ENCODE assay signal across 29 cellular contexts in the genomic region with DNA sequence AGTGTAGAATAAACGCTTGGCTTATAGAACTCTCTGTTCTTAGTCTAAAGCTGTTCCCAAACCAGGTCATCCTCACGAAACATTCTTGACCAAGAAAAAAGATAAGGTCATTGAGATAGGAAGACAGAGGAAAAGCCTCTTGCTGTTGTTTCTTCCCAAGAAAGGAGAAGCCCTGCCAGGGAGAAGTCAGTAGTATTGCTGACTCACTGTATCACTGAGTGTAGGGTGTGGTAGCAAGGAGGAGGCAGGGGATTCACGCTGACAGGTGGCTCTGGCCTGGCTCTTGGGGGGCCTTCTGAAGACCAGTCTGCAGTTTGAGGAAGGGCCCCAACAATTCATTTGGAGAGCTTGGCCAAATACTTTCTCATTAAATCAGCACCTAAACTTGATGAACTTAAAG.
DNase-seq lines count a peak whose midpoint lies in the region; ATAC-seq, FAIRE-seq and TF ChIP-seq lines count a peak whose summit lies in the region.
"Had no signal": no experiment of that assay in that cellular context is flagged by ENCODE, and none has a peak within 500 bp of the region (broad histone marks: within the 10 kb centered on the region; RNA-seq: fewer than 3 reads in every experiment).

No MANE protein-coding gene starts in this region.

- H3K4me2 ChIP-seq in GM23248 (ENCODE audit: unreplicated experiment) (no peak overlapping the region), K562 (ENCODE audit: insufficient read depth, low read length) (no peak overlapping the region)
- H3K4me2 ChIP-seq: hepatocyte had no signal

- 34 to 38% methylated on average over 3 of the region's 3 CpGs for WGBS in GM23248 (ENCODE audit: low coverage in 1 of 2, low lambda C conversion rate in 2 of 2, missing lambda C conversion rate in 2 of 2), 2 experiments
- 6% methylated on average over 3 of the region's 3 CpGs for WGBS in K562 (ENCODE audit: insufficient coverage, low coverage, missing lambda C conversion rate)
- WGBS in heart right ventricle, 2 donors: 30 to 74% methylated on average over 3 of the region's 3 CpGs

- no peak for TF ChIP-seq RAD21 in K562 (CRISPR knock-in tag; conservative IDR thresholded peaks at IDR 0.05 in 1 of 2, IDR thresholded peaks at IDR 0.05 in 1 of 2)

- no peaks in the 10 kb centered on the region for H3K27me3 ChIP-seq in GM23248 (replicated peaks; ENCODE audit: insufficient read depth)
- H3K27me3 ChIP-seq in K562 (ENCODE audit: control insufficient read depth in 2 of 2, insufficient read depth in 2 of 2, low read length in 2 of 2): no peaks in the 10 kb centered on the region
- no peaks in the 10 kb centered on the region for H3K27me3 ChIP-seq in foreskin keratinocyte
- H3K27me3 ChIP-seq in heart right ventricle: no peaks in the 10 kb centered on the region
- H3K27me3 ChIP-seq: adrenal gland, gastrocnemius medialis, hepatocyte, uterus had no signal

- TF ChIP-seq EP300 in K562 (IDR thresholded peaks at IDR 0.05; ENCODE audit: low read length): no peak

- H4K20me1 ChIP-seq in GM23248 (ENCODE audit: insufficient read depth): no peaks in the 10 kb centered on the region
- no peaks in the 10 kb centered on the region for H4K20me1 ChIP-seq in K562 (replicated peaks; ENCODE audit: control insufficient read depth, insufficient read depth, low read length)

- H3K36me3 ChIP-seq in GM23248 (ENCODE audit: low read depth) (no peaks in the 10 kb centered on the region), K562 (ENCODE audit: control insufficient read depth, insufficient read depth, low read length) (peaks cover 1% of the 10 kb centered on the region; the same call in 1 of the 3 replicates), heart right ventricle (peaks cover 0 to 42% (median 5%) of the 10 kb centered on the region in 9 donors)
- H3K36me3 ChIP-seq: uterus had no signal

- intact Hi-C loops in K562 (cut with micrococcal nuclease): no loop called here
- intact Hi-C loops in heart right ventricle (cut with DNase I): no loop called here

- H2AFZ ChIP-seq in GM23248 (no peak overlapping the region), K562 (ENCODE audit: low read depth, low read length) (no peak overlapping the region)
- H2AFZ ChIP-seq: hepatocyte had no signal

- DNase-seq in GM23248: peak; percentile 12
- DNase-seq in NCI-H460 (ENCODE audit: extremely low read depth, low read depth): peak; percentile 55
- peak in 3 of 4 experiments; percentile 51 to 65 (median 59) for DNase-seq in K562 (ENCODE audit: extremely low read depth in 1 of 4, low spot score in 3 of 4)
- DNase-seq in foreskin keratinocyte: no peak
- DNase-seq in H4 (ENCODE audit: low spot score): no peak
- DNase-seq in NCI-H69 (lab: John Stamatoyannopoulos, UW): no peak
- no peak for DNase-seq in SIG-M5 (lab: John Stamatoyannopoulos, UW)
- no peak for DNase-seq in heart right ventricle
- DNase-seq: activated CD4-positive, alpha-beta T cell treated with anti-CD3 and anti-CD28 coated beads for 4 hours; activated naive CD4-positive, alpha-beta T cell treated with Interleukin-2 at 50 U/mL for 16 hours; adrenal gland; C1 segment of cervical spinal cord; Caco-2; DND-41; effector CD4-positive, alpha-beta T cell; gastrocnemius medialis; mesenchymal stem cell; NCI-H1092; NCI-H187 treated with DMSO at 0.1 percent for 48 hours; NCI-H748 treated with DMSO at 0.1 percent for 48 hours; RPMI8226; stimulated activated naive B cell treated with anti-CD40 and anti-IgM and Interleukin-4, amounts not matched to agents 10 μg/mL and 1 μg/mL and 100 μg/mL, for 72 hours; T-helper 1 cell; uterus had no signal

- H3K27ac ChIP-seq in GM23248 (no peak overlapping the region), K562 (ENCODE audit: extremely low read depth, low read depth, low read length) (no peak overlapping the region), foreskin keratinocyte (no peak overlapping the region), heart right ventricle (no peak overlapping the region)
- H3K27ac ChIP-seq: adrenal gland, gastrocnemius medialis, hepatocyte, HL-60, uterus had no signal

- H3F3A ChIP-seq in GM23248 (ENCODE audit: insufficient read depth): no peaks in the 10 kb centered on the region

- CTCF ChIA-PET in K562 (lab: Yijun Ruan, JAX; ENCODE audit: low intra/inter-chr PET ratio): no interaction called here

- TF ChIP-seq CTCF in K562 (IDR thresholded peaks at IDR 0.05 in 2 of 3, conservative IDR thresholded peaks at IDR 0.05 in 1 of 3; ENCODE audit: insufficient read depth in 2 of 3, low read depth in 1 of 3, low read length in 3 of 3): no peak
- no peak for TF ChIP-seq CTCF in foreskin keratinocyte (conservative IDR thresholded peaks at IDR 0.05)
- TF ChIP-seq CTCF in heart right ventricle (IDR thresholded peaks at IDR 0.05): no peak

- ATAC-seq in K562 (peak; percentile 66), foreskin keratinocyte (peak; percentile 20), heart right ventricle (no peak)
- ATAC-seq: gastrocnemius medialis; HepG2; sciatic nerve; stimulated activated naive B cell treated with anti-CD40 and anti-IgM and Interleukin-4, amounts not matched to agents 10 μg/mL and 1 μg/mL and 100 μg/mL, for 72 hours had no signal

- TF ChIP-seq POLR2A in K562 (conservative IDR thresholded peaks at IDR 0.05): no peak

- H3K9me3 ChIP-seq in GM23248 (ENCODE audit: low read depth): no peaks in the 10 kb centered on the region
- H3K9me3 ChIP-seq in K562 (replicated peaks; ENCODE audit: control insufficient read depth, insufficient read depth, low read depth, low read length): no peaks in the 10 kb centered on the region
- no peaks in the 10 kb centered on the region for H3K9me3 ChIP-seq in heart right ventricle
- H3K9me3 ChIP-seq: adrenal gland, Caco-2, gastrocnemius medialis, uterus had no signal

- H3K4me1 ChIP-seq in GM23248 (ENCODE audit: insufficient read depth) (no peaks in the 10 kb centered on the region), K562 (replicated peaks in 1 of 2; ENCODE audit: control insufficient read depth in 2 of 2, insufficient read depth in 2 of 2, low read length in 2 of 2) (peaks cover 7 to 9% of the 10 kb centered on the region in 2 experiments; a peak in 3 of 5 replicates), foreskin keratinocyte (no peaks in the 10 kb centered on the region), heart right ventricle (peaks cover 0 to 6% (median 0%) of the 10 kb centered on the region in 9 donors)
- H3K4me1 ChIP-seq: adrenal gland, Caco-2, gastrocnemius medialis, uterus had no signal

- H3K9ac ChIP-seq in GM23248 (no peak overlapping the region), K562 (ENCODE audit: insufficient read depth in 1 of 2, low read depth in 2 of 2, low read length in 2 of 2) (no peak overlapping the region)

- no peaks in the 10 kb centered on the region for H3K9me1 ChIP-seq in K562 (ENCODE audit: control insufficient read depth, insufficient read depth, low read length)

- in situ Hi-C loops in GM23248 (cut with MboI) (no loop called here), K562 (cut with MboI) (no loop called here)

- H3K79me2 ChIP-seq in GM23248 (ENCODE audit: insufficient read depth) (no peaks in the 10 kb centered on the region), K562 (ENCODE audit: control insufficient read depth, insufficient read depth, low read length) (no peaks in the 10 kb centered on the region)
- H3K79me2 ChIP-seq: hepatocyte had no signal

- no TSS peak for BruUV-seq in K562 (replicated peaks; lab: Mats Ljungman, UMichigan)

- H3K4me3 ChIP-seq in GM23248: no peak overlapping the region
- H3K4me3 ChIP-seq in K562: no peak overlapping the region
- H3K4me3 ChIP-seq in heart right ventricle: no peak overlapping the region
- H3K4me3 ChIP-seq: adrenal gland, gastrocnemius medialis, hepatocyte, uterus had no signal

- POLR2A ChIA-PET in K562 (lab: Yijun Ruan, JAX): interaction anchor here (1.1 kb wide), 1 partner anchor 9 kb away, joined by 4 read pairs; no protein-coding TSS in a partner anchor

- no peak for FAIRE-seq in K562 (lab: Jason Lieb, UNC)
- FAIRE-seq: GM18507, HepG2 had no signal

- H3K9me2 ChIP-seq in GM23248 (ENCODE audit: insufficient read depth): no peaks in the 10 kb centered on the region; the same call in 1 of the 2 replicates

TF ChIP-seq in K562, 482 proteins besides CTCF, POLR2A, EP300 and RAD21 (continues in another document):
- TF ChIP-seq THAP12 (CRISPR knock-in tag; IDR thresholded peaks at IDR 0.05): no peak
- TF ChIP-seq MAFG (tag; conservative IDR thresholded peaks at IDR 0.05): peak; percentile 93
- TF ChIP-seq MAFK (IDR thresholded peaks at IDR 0.05; ENCODE audit: low read length): peak; percentile 74
- TF ChIP-seq ZEB2 (IDR thresholded peaks at IDR 0.05): 0 out of 2 replicates have a peak, but pooled peaks have one; percentile 33
- TF ChIP-seq MAFF (IDR thresholded peaks at IDR 0.05; ENCODE audit: low read length): peak; percentile 83
- TF ChIP-seq ZNF449 (CRISPR knock-in tag; IDR thresholded peaks at IDR 0.05): no peak
- no peak for TF ChIP-seq CEBPB (tag; IDR thresholded peaks at IDR 0.05)
- TF ChIP-seq RAD51 (IDR thresholded peaks at IDR 0.05; ENCODE audit: borderline replicate concordance, low read depth): no peak
- TF ChIP-seq POLR2H (tag; IDR thresholded peaks at IDR 0.05; ENCODE audit: low read depth): no peak

Comparison
In these comparisons a context has a peak if more than half of its experiments do, and no peak if none do; other contexts are left out.
1. DNase-seq: peak in GM23248 (single experiment), NCI-H460 (single experiment) and K562 (3 of 4); none in foreskin keratinocyte (0 of 2), H4 (single experiment), NCI-H69 (single experiment), SIG-M5 (single experiment) and heart right ventricle (0 of 2).
2. ATAC-seq: peak in K562 (single experiment) and foreskin keratinocyte (single experiment); none in heart right ventricle (0 of 8).